Comparison of ENCODE assay signal across 11 cellular contexts in the genomic region with DNA sequence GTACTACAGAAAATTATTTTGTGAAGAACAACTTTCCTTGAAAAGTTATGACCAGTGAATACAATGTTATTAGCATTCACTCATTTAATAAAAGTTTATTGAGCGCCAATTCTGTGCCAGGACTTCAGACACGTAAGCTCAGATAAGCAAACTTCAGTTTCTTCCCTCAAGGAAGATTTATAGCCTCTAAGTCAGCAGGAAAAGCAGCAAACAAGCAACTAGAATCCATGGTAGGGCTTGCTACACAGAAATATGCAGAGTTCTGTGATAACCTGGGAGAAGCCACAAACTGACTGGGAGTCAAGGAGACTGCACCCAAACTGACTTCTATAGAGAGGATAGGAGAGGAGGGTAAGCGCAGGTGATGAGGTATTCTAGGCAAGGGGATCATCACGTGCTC. TPM values are rescaled to one million over a fixed set of nuclear protein-coding genes. Genes with fewer than 3 reads are reported as not detected.
A peak's percentile ranks its signal among the peaks of the same experiment; 100 is the strongest.
DNase-seq lines count a peak whose midpoint lies in the region; ATAC-seq and TF ChIP-seq lines count a peak whose summit lies in the region.
"Had no signal": no experiment of that assay in that cellular context is flagged by ENCODE, and none has a peak within 500 bp of the region (broad histone marks: within the 10 kb centered on the region; RNA-seq: fewer than 3 reads in every experiment).

No MANE protein-coding gene starts in this region.

- no peak overlapping the region for H2BK5ac ChIP-seq in mesenchymal stem cell (ENCODE audit: low read depth, low read length, poor library complexity, severe bottlenecking)

- no peak for TF ChIP-seq POLR2A in transverse colon (IDR thresholded peaks at IDR 0.05)

- H3K18ac ChIP-seq in mesenchymal stem cell (ENCODE audit: low read depth in 1 of 2, low read length in 2 of 2): no peak overlapping the region

- H3K27ac Mint-ChIP-seq in activated naive CD4-positive, alpha-beta T cell treated with anti-CD3 and anti-CD28 coated beads, Interleukin-2, amount 50 U/mL, for 24 hours: no peak overlapping the region
- peak overlapping the region; percentile 16 for H3K27ac Mint-ChIP-seq in activated T-helper 17 cell treated with anti-CD3 and anti-CD28 coated beads, Interleukin-2, amount 50 U/mL, for 72 hours
- H3K27ac Mint-ChIP-seq in activated T-helper 2 cell treated with anti-CD3 and anti-CD28 coated beads, Interferon-gamma antibody, Interleukin-2, Interleukin-4, amounts not matched to agents 10 μg/mL and 5 μg/mL and 100 μg/mL, durations not matched to agents 14 hours and 24 hours and 36 hours: no peak overlapping the region

- DNase-seq in activated naive CD4-positive, alpha-beta T cell treated with anti-CD3 and anti-CD28 coated beads, Interleukin-2, amount 50 U/mL, for 16 hours: no peak
- DNase-seq in mesenchymal stem cell (peak; percentile 14), transverse colon (no peak)
- no peak for DNase-seq in activated T-helper 2 cell treated with anti-CD3 and anti-CD28 coated beads, Interferon-gamma antibody, Interleukin-2, Interleukin-4, amounts not matched to agents 10 μg/mL and 5 μg/mL and 100 μg/mL, durations not matched to agents 14 hours and 24 hours and 36 hours (ENCODE audit: low spot score)
- DNase-seq: activated naive CD4-positive, alpha-beta T cell; NCI-H774 had no signal

- H2AK5ac ChIP-seq in mesenchymal stem cell (ENCODE audit: low read length, severe bottlenecking): no peak overlapping the region

- TF ChIP-seq CTCF in transverse colon (IDR thresholded peaks at IDR 0.05): no peak

- H3K79me1 ChIP-seq in mesenchymal stem cell (replicated peaks; ENCODE audit: low read length, poor library complexity, severe bottlenecking): no peaks in the 10 kb centered on the region

- H2BK120ac ChIP-seq in mesenchymal stem cell (ENCODE audit: low read depth, low read length): no peak overlapping the region

- H4K91ac ChIP-seq in mesenchymal stem cell (ENCODE audit: low read length): no peak overlapping the region

- H3K9me3 Mint-ChIP-seq in activated naive CD4-positive, alpha-beta T cell treated with anti-CD3 and anti-CD28 coated beads, Interleukin-2, amount 50 U/mL, for 24 hours: no peaks in the 10 kb centered on the region
- no peaks in the 10 kb centered on the region for H3K9me3 Mint-ChIP-seq in activated T-helper 17 cell treated with anti-CD3 and anti-CD28 coated beads, Interleukin-2, amount 50 U/mL, for 72 hours
- H3K9me3 Mint-ChIP-seq in activated T-helper 2 cell treated with anti-CD3 and anti-CD28 coated beads, Interferon-gamma antibody, Interleukin-2, Interleukin-4, amounts not matched to agents 10 μg/mL and 5 μg/mL and 100 μg/mL, durations not matched to agents 14 hours and 24 hours and 36 hours: no peaks in the 10 kb centered on the region

- no peaks in the 10 kb centered on the region for H3K36me3 Mint-ChIP-seq in activated naive CD4-positive, alpha-beta T cell treated with anti-CD3 and anti-CD28 coated beads, Interleukin-2, amount 50 U/mL, for 24 hours
- H3K36me3 Mint-ChIP-seq in activated T-helper 17 cell treated with anti-CD3 and anti-CD28 coated beads, Interleukin-2, amount 50 U/mL, for 72 hours (ENCODE audit: low read depth): no peaks in the 10 kb centered on the region
- H3K36me3 Mint-ChIP-seq in activated T-helper 2 cell treated with anti-CD3 and anti-CD28 coated beads, Interferon-gamma antibody, Interleukin-2, Interleukin-4, amounts not matched to agents 10 μg/mL and 5 μg/mL and 100 μg/mL, durations not matched to agents 14 hours and 24 hours and 36 hours (ENCODE audit: low read depth): peaks cover 2% of the 10 kb centered on the region

- H3K27me3 ChIP-seq in mesenchymal stem cell (ENCODE audit: control insufficient read depth in 1 of 2, insufficient read depth in 1 of 2, low read length in 2 of 2) (no peaks in the 10 kb centered on the region), transverse colon (no peaks in the 10 kb centered on the region)

- no peak overlapping the region for H3K23ac ChIP-seq in mesenchymal stem cell (ENCODE audit: low read length in 2 of 2)

- H4K8ac ChIP-seq in mesenchymal stem cell (ENCODE audit: low read length): no peak overlapping the region

- H3K4me1 Mint-ChIP-seq in activated naive CD4-positive, alpha-beta T cell treated with anti-CD3 and anti-CD28 coated beads, Interleukin-2, amount 50 U/mL, for 24 hours: peaks cover 27% of the 10 kb centered on the region
- H3K4me1 Mint-ChIP-seq in activated T-helper 17 cell treated with anti-CD3 and anti-CD28 coated beads, Interleukin-2, amount 50 U/mL, for 72 hours: peaks cover 15% of the 10 kb centered on the region
- H3K4me1 Mint-ChIP-seq in activated T-helper 2 cell treated with anti-CD3 and anti-CD28 coated beads, Interferon-gamma antibody, Interleukin-2, Interleukin-4, amounts not matched to agents 10 μg/mL and 5 μg/mL and 100 μg/mL, durations not matched to agents 14 hours and 24 hours and 36 hours (ENCODE audit: low read depth): peaks cover 19% of the 10 kb centered on the region

- no peak overlapping the region for H3K27ac ChIP-seq in mesenchymal stem cell (ENCODE audit: low read length, poor library complexity, severe bottlenecking)
- H3K27ac ChIP-seq in transverse colon: peak overlapping the region; percentile 7 to 64 (median 50)

- in situ Hi-C loops in transverse colon (cut with MboI; ENCODE audit: low pct_ligation_motif_present in 1 of 4, low pct_unique_long_range_greater_than_20kb in 1 of 4, low sequenced_read_pairs in 3 of 4): no loop called here

- TF ChIP-seq EP300 in transverse colon (IDR thresholded peaks at IDR 0.05; ENCODE audit: low read depth): no peak

- no peak overlapping the region for H3K4ac ChIP-seq in mesenchymal stem cell (ENCODE audit: low read depth in 1 of 2, low read length in 2 of 2)

- no peak overlapping the region for H2BK15ac ChIP-seq in mesenchymal stem cell (ENCODE audit: low read depth, poor library complexity, severe bottlenecking)

- H3K9me3 ChIP-seq in mesenchymal stem cell (ENCODE audit: control insufficient read depth, low read length): no peaks in the 10 kb centered on the region
- H3K9me3 ChIP-seq in transverse colon: no peaks in the 10 kb centered on the region

- no peak overlapping the region for H2AFZ ChIP-seq in mesenchymal stem cell (ENCODE audit: low read depth, low read length)

- ATAC-seq in activated T-helper 17 cell treated with anti-CD3 and anti-CD28 coated beads, Interleukin-2, amount 50 U/mL, for 72 hours (replicated peaks): no peak
- ATAC-seq in GM19351 (IDR thresholded peaks at IDR 0.05; ENCODE audit: unreplicated experiment): no peak
- ATAC-seq in HG02852 (IDR thresholded peaks at IDR 0.05; ENCODE audit: unreplicated experiment): no peak

- H3K4me1 ChIP-seq in mesenchymal stem cell (ENCODE audit: control insufficient read depth, insufficient read depth, low read depth, low read length): no peaks in the 10 kb centered on the region
- H3K4me1 ChIP-seq in transverse colon: peaks cover 4 to 32% (median 18%) of the 10 kb centered on the region in 4 donors

- H3K4me3 ChIP-seq in mesenchymal stem cell (ENCODE audit: insufficient read depth in 1 of 2, low read depth in 1 of 2, low read length in 2 of 2) (no peak overlapping the region), transverse colon (no peak overlapping the region)

- H3K36me3 ChIP-seq in mesenchymal stem cell (ENCODE audit: control insufficient read depth in 1 of 2, insufficient read depth in 2 of 2, low read depth in 1 of 2, low read length in 2 of 2) (no peaks in the 10 kb centered on the region), transverse colon (no peaks in the 10 kb centered on the region)

- no peak overlapping the region for H3K4me2 ChIP-seq in mesenchymal stem cell (ENCODE audit: low read length, poor library complexity, severe bottlenecking)

- intact Hi-C loops in transverse colon (cut with DNase I; ENCODE audit: low total_unique reads): no loop called here
- intact Hi-C loops in activated T-helper 2 cell treated with anti-CD3 and anti-CD28 coated beads, Interferon-gamma antibody, Interleukin-2, Interleukin-4, amounts not matched to agents 10 μg/mL and 5 μg/mL and 100 μg/mL, durations not matched to agents 14 hours and 24 hours and 36 hours (cut with micrococcal nuclease): no loop called here

- peak overlapping the region; percentile 61 for H3K4me3 Mint-ChIP-seq in activated naive CD4-positive, alpha-beta T cell treated with anti-CD3 and anti-CD28 coated beads, Interleukin-2, amount 50 U/mL, for 24 hours
- H3K4me3 Mint-ChIP-seq in activated T-helper 17 cell treated with anti-CD3 and anti-CD28 coated beads, Interleukin-2, amount 50 U/mL, for 72 hours: peak overlapping the region; percentile 48
- no peak overlapping the region for H3K4me3 Mint-ChIP-seq in activated T-helper 2 cell treated with anti-CD3 and anti-CD28 coated beads, Interferon-gamma antibody, Interleukin-2, Interleukin-4, amounts not matched to agents 10 μg/mL and 5 μg/mL and 100 μg/mL, durations not matched to agents 14 hours and 24 hours and 36 hours (ENCODE audit: low read depth)

- H2BK12ac ChIP-seq in mesenchymal stem cell (ENCODE audit: low read length in 2 of 2): no peak overlapping the region

- H3K9ac ChIP-seq in mesenchymal stem cell (ENCODE audit: low read length): no peak overlapping the region

- no peak overlapping the region for H3K14ac ChIP-seq in mesenchymal stem cell (ENCODE audit: low read length in 2 of 2)

- WGBS in mesenchymal stem cell: 39% methylated on average over 4 of the region's 4 CpGs
- WGBS in transverse colon (ENCODE audit: low coverage in 1 of 2), 2 donors: 0 to 60% methylated on average over 1 to 4 of the region's 4 CpGs

- H3K27me3 Mint-ChIP-seq in activated naive CD4-positive, alpha-beta T cell treated with anti-CD3 and anti-CD28 coated beads, Interleukin-2, amount 50 U/mL, for 24 hours: no peaks in the 10 kb centered on the region
- H3K27me3 Mint-ChIP-seq in activated T-helper 17 cell treated with anti-CD3 and anti-CD28 coated beads, Interleukin-2, amount 50 U/mL, for 72 hours: no peaks in the 10 kb centered on the region
- no peaks in the 10 kb centered on the region for H3K27me3 Mint-ChIP-seq in activated T-helper 2 cell treated with anti-CD3 and anti-CD28 coated beads, Interferon-gamma antibody, Interleukin-2, Interleukin-4, amounts not matched to agents 10 μg/mL and 5 μg/mL and 100 μg/mL, durations not matched to agents 14 hours and 24 hours and 36 hours (ENCODE audit: low read depth)

RNA-seq across cellular contexts. Expression of a gene that starts 1.4 kb away (rescaled TPM):
- under 1 TPM in 1 of 2 donors, not detected in 1; 0.30 TPM for total RNA-seq in activated T-helper 17 cell treated with anti-CD3 and anti-CD28 coated beads, Interleukin-2, amount 50 U/mL, for 72 hours
- not detected for polyA plus RNA-seq in mesenchymal stem cell (2013, experiment 1 of 2)
- polyA plus RNA-seq in mesenchymal stem cell (2013, experiment 2 of 2): 0.03 TPM
- 10 to 100 TPM in 1 of 4 donors, 1 to 10 TPM in 3; 7.2 to 18.7 (median 7.7) TPM for total RNA-seq in transverse colon
- total RNA-seq in activated T-helper 2 cell treated with anti-CD3 and anti-CD28 coated beads, Interferon-gamma antibody, Interleukin-2, Interleukin-4, amounts not matched to agents 10 μg/mL and 5 μg/mL and 100 μg/mL, durations not matched to agents 14 hours and 24 hours and 36 hours: not detected in 2 replicates
- polyA plus RNA-seq: neural cell had no signal

RNA-seq across cellular contexts. Expression of a gene that starts 18.5 kb away (rescaled TPM):
- not detected for total RNA-seq in activated T-helper 17 cell treated with anti-CD3 and anti-CD28 coated beads, Interleukin-2, amount 50 U/mL, for 72 hours
- polyA plus RNA-seq in mesenchymal stem cell (2013, experiment 1 of 2): not detected
- not detected for polyA plus RNA-seq in mesenchymal stem cell (2013, experiment 2 of 2)
- total RNA-seq in transverse colon: 1 to 10 TPM in 2 of 4 donors, under 1 TPM in 1, not detected in 1; 0.80 to 6.7 (median 2.2) TPM
- total RNA-seq in activated T-helper 2 cell treated with anti-CD3 and anti-CD28 coated beads, Interferon-gamma antibody, Interleukin-2, Interleukin-4, amounts not matched to agents 10 μg/mL and 5 μg/mL and 100 μg/mL, durations not matched to agents 14 hours and 24 hours and 36 hours: not detected in 2 replicates
- polyA plus RNA-seq: neural cell had no signal
